In genomic region chr2:241656190-241656741, GRCh38 we compare ENCODE assay signal across 21 cellular contexts. TPM values are rescaled to one million over a fixed set of nuclear protein-coding genes. Genes with fewer than 3 reads are reported as not detected.
DNase-seq lines count a peak whose midpoint lies in the region; ATAC-seq, FAIRE-seq and TF ChIP-seq lines count a peak whose summit lies in the region.
"Had no signal": no experiment of that assay in that cellular context is flagged by ENCODE, and none has a peak within 500 bp of the region (broad histone marks: within the 10 kb centered on the region; RNA-seq: fewer than 3 reads in every experiment).

No MANE protein-coding gene starts in this region.

- H3K27ac ChIP-seq in HepG2 (ENCODE audit: extremely low read length, insufficient read depth, low read length) (no peak overlapping the region), right lobe of liver (no peak overlapping the region), heart right ventricle (no peak overlapping the region)
- H3K27ac ChIP-seq: A549, Peyer's patch had no signal

- no peak for TF ChIP-seq RAD21 in HepG2 (CRISPR knock-in tag; IDR thresholded peaks at IDR 0.05)

- H3K27ac Mint-ChIP-seq in memory B cell (peak overlapping the region; percentile 38), Calu3 (ENCODE audit: unreplicated experiment) (no peak overlapping the region)
- H3K27ac Mint-ChIP-seq: HFFc6 had no signal

- intact Hi-C loops in HepG2 (cut with micrococcal nuclease; ENCODE audit: unreplicated experiment): no loop called here
- intact Hi-C loops in right lobe of liver (cut with DNase I): no loop called here
- intact Hi-C loops in heart right ventricle (cut with DNase I): loop anchor here in 1 of 10 donors (10.0 kb wide), 1 partner anchor 801 kb away; no protein-coding TSS in a partner anchor
- intact Hi-C loops in Calu3 (cut with micrococcal nuclease; ENCODE audit: unreplicated experiment): no loop called here

- FAIRE-seq in HepG2 (lab: Jason Lieb, UNC): no peak
- FAIRE-seq: A549, H54 had no signal

- H3K4me3 ChIP-seq in HepG2 (replicated peaks in 1 of 3; ENCODE audit: insufficient read depth in 1 of 3, low read depth in 2 of 3, low read length in 3 of 3) (no peak overlapping the region), right lobe of liver (no peak overlapping the region), heart right ventricle (no peak overlapping the region)
- H3K4me3 ChIP-seq: A549, Peyer's patch had no signal

- no peak overlapping the region for H3K9ac ChIP-seq in HepG2 (ENCODE audit: insufficient read depth, low read depth, low read length)

- H3K79me2 ChIP-seq in HepG2 (ENCODE audit: insufficient read depth, low read length): peaks cover 21% of the 10 kb centered on the region

- peaks cover 17% of the 10 kb centered on the region for H3K4me1 ChIP-seq in HepG2 (ENCODE audit: insufficient read depth, low read length)
- no peaks in the 10 kb centered on the region for H3K4me1 ChIP-seq in right lobe of liver
- H3K4me1 ChIP-seq in heart right ventricle: peaks cover 0 to 7% (median 0%) of the 10 kb centered on the region in 9 donors
- H3K4me1 ChIP-seq: A549, BE2C, Peyer's patch had no signal

- in situ Hi-C loops in HepG2 (cut with HindIII; ENCODE audit: extremely low pct_ligation_motif_present, low pct_unique_long_range_greater_than_20kb): loop anchor here (5.0 kb wide), 1 partner anchor 104 kb away; no protein-coding TSS in a partner anchor

- POLR2A ChIA-PET in HepG2 (lab: Yijun Ruan, JAX): no interaction called here

- TF ChIP-seq POLR2A in HepG2 (IDR thresholded peaks at IDR 0.05; ENCODE audit: insufficient read depth in 1 of 2, low read depth in 2 of 2, low read length in 2 of 2) (no peak), right lobe of liver (IDR thresholded peaks at IDR 0.05) (no peak)

- H3K9me3 ChIP-seq in HepG2 (ENCODE audit: low read length) (no peaks in the 10 kb centered on the region), right lobe of liver (no peaks in the 10 kb centered on the region), heart right ventricle (no peaks in the 10 kb centered on the region)
- H3K9me3 ChIP-seq: A549, BE2C, Peyer's patch had no signal

- 99% methylated on average over 13 of the region's 13 CpGs for WGBS in HepG2 (ENCODE audit: low lambda C conversion rate)
- WGBS in right lobe of liver (ENCODE audit: insufficient coverage, low coverage, low lambda C conversion rate, missing lambda C conversion rate): 89% methylated on average over 9 of the region's 13 CpGs
- 76% methylated on average over 13 of the region's 13 CpGs for WGBS in heart right ventricle, 2 donors

- H4K20me1 ChIP-seq in HepG2 (ENCODE audit: insufficient read depth, low read length): no peaks in the 10 kb centered on the region; the same call in 1 of the 2 replicates

- BruUV-seq in HepG2 (replicated peaks; lab: Mats Ljungman, UMichigan) (no TSS peak), Calu3 (replicated peaks; lab: Mats Ljungman, UMichigan) (no TSS peak)

- H3K36me3 ChIP-seq in HepG2 (replicated peaks in 1 of 2; ENCODE audit: control insufficient read depth in 1 of 2, insufficient read depth in 2 of 2, low read length in 2 of 2) (peaks cover 44 to 78% of the 10 kb centered on the region in 2 experiments), right lobe of liver (peaks cover 0 to 49% (median 9%) of the 10 kb centered on the region in 4 donors), heart right ventricle (peaks cover 0 to 100% (median 51%) of the 10 kb centered on the region in 9 donors)

- H3K9me3 Mint-ChIP-seq in memory B cell (no peaks in the 10 kb centered on the region), Calu3 (ENCODE audit: low read depth, unreplicated experiment) (no peaks in the 10 kb centered on the region)
- H3K9me3 Mint-ChIP-seq: HFFc6 had no signal

- DNase-seq in HepG2 (ENCODE audit: low spot score) (no peak), right lobe of liver (no peak), heart right ventricle (peak in 1 of 2 donors; percentile 37), memory B cell (ENCODE audit: low spot score in 2 of 2) (no peak), NCI-H187 (lab: John Stamatoyannopoulos, UW) (no peak), NCI-H2107 treated with DMSO at 0.1 percent for 48 hours (lab: John Stamatoyannopoulos, UW; ENCODE audit: unreplicated experiment) (no peak), Calu3 (no peak)
- DNase-seq: BE2C; DMS79 treated with DMSO at 0.1 percent for 48 hours; HFFc6; KBM-7; MM.1S; NCI-H1048; NCI-H1417 treated with DMSO at 0.1 percent for 48 hours; NCI-H187 treated with DMSO at 0.1 percent for 48 hours; NCI-H2107; NCI-H774; NK-92 treated with Interleukin-12 subunit alpha and Interleukin-12 subunit beta, amount 100 ng/mL, for 24 hours; Peyer's patch had no signal

- ATAC-seq in HepG2 (no peak), right lobe of liver (no peak), heart right ventricle (peak in 7 of 8 donors; percentile 29 to 76 (median 61)), memory B cell (ENCODE audit: low read depth) (no peak)
- ATAC-seq: A549 had no signal

- H3K4me1 Mint-ChIP-seq in memory B cell: no peaks in the 10 kb centered on the region
- H3K4me1 Mint-ChIP-seq in Calu3 (ENCODE audit: low read depth, unreplicated experiment): no peaks in the 10 kb centered on the region

- no peak overlapping the region for H3K4me2 ChIP-seq in HepG2 (ENCODE audit: low read depth, low read length)
- H3K4me2 ChIP-seq: A549 had no signal

- no peaks in the 10 kb centered on the region for H3K27me3 ChIP-seq in HepG2 (ENCODE audit: control insufficient read depth in 1 of 2, insufficient read depth in 2 of 2, low read length in 2 of 2)
- no peaks in the 10 kb centered on the region for H3K27me3 ChIP-seq in right lobe of liver
- no peaks in the 10 kb centered on the region for H3K27me3 ChIP-seq in heart right ventricle
- H3K27me3 ChIP-seq: BE2C, Peyer's patch had no signal

- H3K36me3 Mint-ChIP-seq in memory B cell (peaks cover 38% of the 10 kb centered on the region), Calu3 (ENCODE audit: insufficient read depth, unreplicated experiment) (peaks cover 69% of the 10 kb centered on the region)

- H3K4me3 Mint-ChIP-seq in memory B cell (no peak overlapping the region), Calu3 (ENCODE audit: low read depth, unreplicated experiment) (no peak overlapping the region)
- H3K4me3 Mint-ChIP-seq: HFFc6 had no signal

- no peaks in the 10 kb centered on the region for H3K27me3 Mint-ChIP-seq in memory B cell
- no peaks in the 10 kb centered on the region for H3K27me3 Mint-ChIP-seq in Calu3 (ENCODE audit: unreplicated experiment)

- no peak for TF ChIP-seq EP300 in HepG2 (IDR thresholded peaks at IDR 0.05; ENCODE audit: low read depth in 2 of 2, low read length in 2 of 2)
- TF ChIP-seq EP300 in HepG2 (CRISPR knock-in tag; IDR thresholded peaks at IDR 0.05; ENCODE audit: borderline replicate concordance): no peak

- no peak for TF ChIP-seq CTCF in HepG2 (CRISPR knock-in tag; IDR thresholded peaks at IDR 0.05)
- TF ChIP-seq CTCF in right lobe of liver (IDR thresholded peaks at IDR 0.05): no peak
- TF ChIP-seq CTCF in heart right ventricle (IDR thresholded peaks at IDR 0.05): no peak
- no peak for TF ChIP-seq CTCF in Calu3 (IDR thresholded peaks at IDR 0.05; ENCODE audit: unreplicated experiment)

- no peak overlapping the region for H2AFZ ChIP-seq in HepG2 (ENCODE audit: low read length)

- CTCF ChIA-PET in HepG2 (lab: Yijun Ruan, JAX; ENCODE audit: low intra/inter-chr PET ratio, low total read pairs) (interaction anchor here (1.5 kb wide), 1 partner anchor 61 kb away, joined by 3 read pairs; no protein-coding TSS in a partner anchor), Calu3 (lab: Charles Lee) (no interaction called here)

RNA-seq across cellular contexts. Expression of gene ATG4B, which starts 18.8 kb away (rescaled TPM):
- total RNA-seq in HepG2 (2016; rRNA removed; fragmentation: Illumina TruSeq; extraction: Trizol): 95.5 and 96.3 TPM in 2 replicates
- 36.7 and 38.3 TPM in 2 replicates for total RNA-seq in HepG2 (2016; cell fraction: cytosol; rRNA removed; fragmentation: Illumina TruSeq; extraction: Trizol; ENCODE audit: low read depth)
- 89.4 and 100 TPM in 2 replicates for total RNA-seq in HepG2 (2016; cell fraction: insoluble cytoplasmic fraction; rRNA removed; fragmentation: Illumina TruSeq; extraction: Trizol)
- 29.3 and 29.5 TPM in 2 replicates for total RNA-seq in HepG2 (2016; cell fraction: membrane; rRNA removed; fragmentation: Illumina TruSeq; extraction: Trizol)
- total RNA-seq in HepG2 (2016; cell fraction: nucleus; rRNA removed; fragmentation: Illumina TruSeq; extraction: Trizol): 81.6 and 83.5 TPM in 2 replicates
- polyA plus RNA-seq in HepG2 (2011; rRNA removed): 239 and 300 TPM in 2 replicates
- polyA plus RNA-seq in HepG2 (2011; cell fraction: cytosol; rRNA removed): 143 and 145 TPM in 2 replicates
- 1,044 and 1,316 TPM in 2 replicates for polyA plus RNA-seq in HepG2 (2011; cell fraction: nucleus; rRNA removed)
- 190 and 212 TPM in 2 replicates for polyA plus RNA-seq in HepG2 (2012)
- polyA plus RNA-seq in HepG2 (2016; cell fraction: cytosol; fragmentation: Illumina TruSeq; extraction: Trizol; ENCODE audit: low read depth): 14.7 and 15.7 TPM in 2 replicates
- 75.1 and 104 TPM in 2 replicates for polyA plus RNA-seq in HepG2 (2016; cell fraction: insoluble cytoplasmic fraction; fragmentation: Illumina TruSeq; extraction: Trizol; ENCODE audit: low read depth)
- 19.2 and 21.6 TPM in 2 replicates for polyA plus RNA-seq in HepG2 (2016; cell fraction: membrane; fragmentation: Illumina TruSeq; extraction: Trizol; ENCODE audit: low read depth)
- 244 TPM in 2 replicates for polyA plus RNA-seq in HepG2 (2016; cell fraction: nucleus; fragmentation: Illumina TruSeq; extraction: Trizol; ENCODE audit: insufficient read depth, low read depth)
- polyA minus RNA-seq in HepG2 (2011; rRNA and poly(A)+ RNA removed; ENCODE audit: low replicate concordance): 85.8 and 275 TPM in 2 replicates
- 75.1 and 78.1 TPM in 2 replicates for polyA minus RNA-seq in HepG2 (2011; cell fraction: cytosol; rRNA and poly(A)+ RNA removed)
- polyA minus RNA-seq in HepG2 (2011; cell fraction: nucleus; rRNA and poly(A)+ RNA removed): 203 and 244 TPM in 2 replicates
- total RNA-seq in right lobe of liver: 10 to 100 TPM; 20.6 to 49.8 (median 39.3) TPM
- total RNA-seq in heart right ventricle: 10 to 100 TPM; 34.7 to 52.1 (median 41.2) TPM
- 10 to 100 TPM; 51.1 to 55.7 TPM for polyA plus RNA-seq in heart right ventricle
- total RNA-seq in Calu3 (2022): 93.0 and 95.3 TPM in 2 replicates

RNA-seq across cellular contexts. Expression of gene THAP4, which starts 19.3 kb away (rescaled TPM):
- 68.2 and 75.7 TPM in 2 replicates for total RNA-seq in HepG2 (2016; rRNA removed; fragmentation: Illumina TruSeq; extraction: Trizol)
- 133 and 143 TPM in 2 replicates for total RNA-seq in HepG2 (2016; cell fraction: cytosol; rRNA removed; fragmentation: Illumina TruSeq; extraction: Trizol; ENCODE audit: low read depth)
- 59.6 and 76.6 TPM in 2 replicates for total RNA-seq in HepG2 (2016; cell fraction: insoluble cytoplasmic fraction; rRNA removed; fragmentation: Illumina TruSeq; extraction: Trizol)
- 167 and 184 TPM in 2 replicates for total RNA-seq in HepG2 (2016; cell fraction: membrane; rRNA removed; fragmentation: Illumina TruSeq; extraction: Trizol)
- 30.7 and 35.8 TPM in 2 replicates for total RNA-seq in HepG2 (2016; cell fraction: nucleus; rRNA removed; fragmentation: Illumina TruSeq; extraction: Trizol)
- 59.7 and 70.2 TPM in 2 replicates for polyA plus RNA-seq in HepG2 (2011; rRNA removed)
- 54.6 and 83.4 TPM in 2 replicates for polyA plus RNA-seq in HepG2 (2011; cell fraction: cytosol; rRNA removed)
- polyA plus RNA-seq in HepG2 (2011; cell fraction: nucleus; rRNA removed): 44.5 and 45.2 TPM in 2 replicates
- 52.8 and 71.5 TPM in 2 replicates for polyA plus RNA-seq in HepG2 (2012)
- 151 and 156 TPM in 2 replicates for polyA plus RNA-seq in HepG2 (2016; cell fraction: cytosol; fragmentation: Illumina TruSeq; extraction: Trizol; ENCODE audit: low read depth)
- polyA plus RNA-seq in HepG2 (2016; cell fraction: insoluble cytoplasmic fraction; fragmentation: Illumina TruSeq; extraction: Trizol; ENCODE audit: low read depth): 70.7 and 84.7 TPM in 2 replicates
- 183 and 195 TPM in 2 replicates for polyA plus RNA-seq in HepG2 (2016; cell fraction: membrane; fragmentation: Illumina TruSeq; extraction: Trizol; ENCODE audit: low read depth)
- polyA plus RNA-seq in HepG2 (2016; cell fraction: nucleus; fragmentation: Illumina TruSeq; extraction: Trizol; ENCODE audit: insufficient read depth, low read depth): 54.6 and 58.8 TPM in 2 replicates
- 38.3 and 105 TPM in 2 replicates for polyA minus RNA-seq in HepG2 (2011; rRNA and poly(A)+ RNA removed; ENCODE audit: low replicate concordance)
- polyA minus RNA-seq in HepG2 (2011; cell fraction: cytosol; rRNA and poly(A)+ RNA removed): 40.5 and 45.2 TPM in 2 replicates
- 18.9 and 20.6 TPM in 2 replicates for polyA minus RNA-seq in HepG2 (2011; cell fraction: nucleus; rRNA and poly(A)+ RNA removed)
- 10 to 100 TPM; 22.1 to 39.2 (median 25.0) TPM for total RNA-seq in right lobe of liver
- 100 to 1,000 TPM in 1 of 10 donors, 10 to 100 TPM in 9; 68.7 to 101 (median 75.4) TPM for total RNA-seq in heart right ventricle
- 10 to 100 TPM; 80.7 to 92.5 TPM for polyA plus RNA-seq in heart right ventricle
- 53.6 and 57.5 TPM in 2 replicates for total RNA-seq in Calu3 (2022)

RNA-seq across cellular contexts. Expression of gene DTYMK, which starts 30.3 kb away (rescaled TPM):
- total RNA-seq in HepG2 (2016; rRNA removed; fragmentation: Illumina TruSeq; extraction: Trizol) (124 and 134 TPM in 2 replicates), right lobe of liver (10 to 100 TPM in 5 of 6 experiments, 1 to 10 TPM in 1; 9.9 to 21.5 (median 10.4) TPM), heart right ventricle (10 to 100 TPM in 3 of 10 donors, 1 to 10 TPM in 7; 6.4 to 12.4 (median 9.3) TPM), Calu3 (2022) (67.6 and 80.7 TPM in 2 replicates)
- 63.0 and 77.3 TPM in 2 replicates for total RNA-seq in HepG2 (2016; cell fraction: cytosol; rRNA removed; fragmentation: Illumina TruSeq; extraction: Trizol; ENCODE audit: low read depth)
- 125 and 130 TPM in 2 replicates for total RNA-seq in HepG2 (2016; cell fraction: insoluble cytoplasmic fraction; rRNA removed; fragmentation: Illumina TruSeq; extraction: Trizol)
- 99.9 and 116 TPM in 2 replicates for total RNA-seq in HepG2 (2016; cell fraction: membrane; rRNA removed; fragmentation: Illumina TruSeq; extraction: Trizol)
- 56.0 and 67.3 TPM in 2 replicates for total RNA-seq in HepG2 (2016; cell fraction: nucleus; rRNA removed; fragmentation: Illumina TruSeq; extraction: Trizol)
- polyA plus RNA-seq in HepG2 (2011; rRNA removed) (39.5 and 57.5 TPM in 2 replicates), heart right ventricle (10 to 100 TPM in 1 of 2 donors, 1 to 10 TPM in 1; 9.2 to 18.5 TPM)
- 30.6 and 53.2 TPM in 2 replicates for polyA plus RNA-seq in HepG2 (2011; cell fraction: cytosol; rRNA removed)
- polyA plus RNA-seq in HepG2 (2011; cell fraction: nucleus; rRNA removed): 36.9 and 39.6 TPM in 2 replicates
- polyA plus RNA-seq in HepG2 (2012): 29.8 and 41.3 TPM in 2 replicates
- polyA plus RNA-seq in HepG2 (2016; cell fraction: cytosol; fragmentation: Illumina TruSeq; extraction: Trizol; ENCODE audit: low read depth): 57.1 and 73.3 TPM in 2 replicates
- 98.3 and 102 TPM in 2 replicates for polyA plus RNA-seq in HepG2 (2016; cell fraction: insoluble cytoplasmic fraction; fragmentation: Illumina TruSeq; extraction: Trizol; ENCODE audit: low read depth)
- polyA plus RNA-seq in HepG2 (2016; cell fraction: membrane; fragmentation: Illumina TruSeq; extraction: Trizol; ENCODE audit: low read depth): 74.9 and 82.8 TPM in 2 replicates
- polyA plus RNA-seq in HepG2 (2016; cell fraction: nucleus; fragmentation: Illumina TruSeq; extraction: Trizol; ENCODE audit: insufficient read depth, low read depth): 101 and 105 TPM in 2 replicates
- 26.4 and 34.1 TPM in 2 replicates for polyA minus RNA-seq in HepG2 (2011; rRNA and poly(A)+ RNA removed; ENCODE audit: low replicate concordance)
- 11.1 and 15.5 TPM in 2 replicates for polyA minus RNA-seq in HepG2 (2011; cell fraction: cytosol; rRNA and poly(A)+ RNA removed)
- 13.2 and 17.9 TPM in 2 replicates for polyA minus RNA-seq in HepG2 (2011; cell fraction: nucleus; rRNA and poly(A)+ RNA removed)

RNA-seq across cellular contexts. Expression of gene ING5, which starts 45.6 kb away (rescaled TPM):
- total RNA-seq in HepG2 (2016; rRNA removed; fragmentation: Illumina TruSeq; extraction: Trizol) (56.7 and 61.9 TPM in 2 replicates), right lobe of liver (10 to 100 TPM in 5 of 6 experiments, 1 to 10 TPM in 1; 8.2 to 20.3 (median 13.0) TPM), heart right ventricle (10 to 100 TPM; 10.4 to 24.6 (median 17.4) TPM), Calu3 (2022) (29.3 and 35.1 TPM in 2 replicates)
- 33.4 and 40.8 TPM in 2 replicates for total RNA-seq in HepG2 (2016; cell fraction: cytosol; rRNA removed; fragmentation: Illumina TruSeq; extraction: Trizol; ENCODE audit: low read depth)
- total RNA-seq in HepG2 (2016; cell fraction: insoluble cytoplasmic fraction; rRNA removed; fragmentation: Illumina TruSeq; extraction: Trizol): 56.8 and 63.9 TPM in 2 replicates
- 47.0 and 50.8 TPM in 2 replicates for total RNA-seq in HepG2 (2016; cell fraction: membrane; rRNA removed; fragmentation: Illumina TruSeq; extraction: Trizol)
- total RNA-seq in HepG2 (2016; cell fraction: nucleus; rRNA removed; fragmentation: Illumina TruSeq; extraction: Trizol): 51.6 and 62.1 TPM in 2 replicates
- polyA plus RNA-seq in HepG2 (2011; rRNA removed) (71.9 and 86.9 TPM in 2 replicates), heart right ventricle (10 to 100 TPM; 19.0 to 49.9 TPM)
- 79.8 and 81.8 TPM in 2 replicates for polyA plus RNA-seq in HepG2 (2011; cell fraction: cytosol; rRNA removed)
- polyA plus RNA-seq in HepG2 (2011; cell fraction: nucleus; rRNA removed): 137 and 149 TPM in 2 replicates
- polyA plus RNA-seq in HepG2 (2012): 47.2 and 55.2 TPM in 2 replicates
- 25.6 and 28.6 TPM in 2 replicates for polyA plus RNA-seq in HepG2 (2016; cell fraction: cytosol; fragmentation: Illumina TruSeq; extraction: Trizol; ENCODE audit: low read depth)
- 56.0 and 56.2 TPM in 2 replicates for polyA plus RNA-seq in HepG2 (2016; cell fraction: insoluble cytoplasmic fraction; fragmentation: Illumina TruSeq; extraction: Trizol; ENCODE audit: low read depth)
- polyA plus RNA-seq in HepG2 (2016; cell fraction: membrane; fragmentation: Illumina TruSeq; extraction: Trizol; ENCODE audit: low read depth): 51.0 and 51.1 TPM in 2 replicates
- 128 and 130 TPM in 2 replicates for polyA plus RNA-seq in HepG2 (2016; cell fraction: nucleus; fragmentation: Illumina TruSeq; extraction: Trizol; ENCODE audit: insufficient read depth, low read depth)
- 31.8 and 64.1 TPM in 2 replicates for polyA minus RNA-seq in HepG2 (2011; rRNA and poly(A)+ RNA removed; ENCODE audit: low replicate concordance)
- polyA minus RNA-seq in HepG2 (2011; cell fraction: cytosol; rRNA and poly(A)+ RNA removed): 18.9 and 34.5 TPM in 2 replicates
- polyA minus RNA-seq in HepG2 (2011; cell fraction: nucleus; rRNA and poly(A)+ RNA removed): 55.4 and 70.4 TPM in 2 replicates

Comparison
In these comparisons a context has a peak if more than half of its experiments do, and no peak if none do; other contexts are left out.
1. ATAC-seq: peak in heart right ventricle (7 of 8); none in HepG2 (single experiment), right lobe of liver (0 of 4) and memory B cell (single experiment).